ENCODE assay signal across 8 cellular contexts in genomic region chr19:39832341-39833083, GRCh38. TPM values are rescaled to one million over a fixed set of nuclear protein-coding genes. Genes with fewer than 3 reads are reported as not detected.
DNase-seq lines count a peak whose midpoint lies in the region; ATAC-seq and TF ChIP-seq lines count a peak whose summit lies in the region.

No MANE protein-coding gene starts in this region.

- DNase-seq in AG04449 (ENCODE audit: low read depth, low spot score) (no peak), LNCaP clone FGC (ENCODE audit: low read depth) (no peak), naive B cell (no peak), GM10248 (ENCODE audit: extremely low spot score) (no peak), RKO (ENCODE audit: low spot score) (no peak)
- no peak for DNase-seq in stimulated activated CD4-positive, alpha-beta T cell treated with anti-CD3 and anti-CD28 coated beads, Interleukin-12 subunit alpha, Interleukin-12 subunit beta, amount 100 ng/mL, for 4 hours

- intact Hi-C loops in dendritic cell treated with granulocyte-macrophage colony-stimulating factor and Interleukin-4, amounts not matched to agents 40 ng/mL and 50 ng/mL, for 4 days (cut with micrococcal nuclease) = loop anchor here (1.0 to 5.0 kb wide), 2 partner anchors 8 to 140 kb away; partner anchors contain the start of gene PSMC4

- H3K36me3 Mint-ChIP-seq in dendritic cell treated with granulocyte-macrophage colony-stimulating factor and Interleukin-4, amounts not matched to agents 40 ng/mL and 50 ng/mL, for 4 days (ENCODE audit: low read depth) = peaks cover 79% of the 10 kb centered on the region
- H3K36me3 Mint-ChIP-seq in naive B cell = peaks cover 17 to 29% of the 10 kb centered on the region in 2 donors

- peak overlapping the region; percentile 86 for H3K27ac Mint-ChIP-seq in dendritic cell treated with granulocyte-macrophage colony-stimulating factor and Interleukin-4, amounts not matched to agents 40 ng/mL and 50 ng/mL, for 4 days
- H3K27ac Mint-ChIP-seq in naive B cell = peak overlapping the region; percentile 80 to 94 (median 88)

- CTCF ChIA-PET in AG04449 (lab: Yijun Ruan, JAX) (interaction anchor here (1.2 to 2.1 kb wide), 2 partner anchors 10 to 11 kb away, joined by 3 to 40 read pairs; no protein-coding TSS in a partner anchor), GM10248 (lab: Yijun Ruan, JAX) (interaction anchor here (1.8 to 2.2 kb wide), 2 partner anchors 11 to 15 kb away, joined by 6 to 31 read pairs; no protein-coding TSS in a partner anchor)

- peak overlapping the region; percentile 88 for H3K4me3 Mint-ChIP-seq in dendritic cell treated with granulocyte-macrophage colony-stimulating factor and Interleukin-4, amounts not matched to agents 40 ng/mL and 50 ng/mL, for 4 days
- peak overlapping the region; percentile 69 to 91 (median 86) for H3K4me3 Mint-ChIP-seq in naive B cell

- H3K27me3 Mint-ChIP-seq in dendritic cell treated with granulocyte-macrophage colony-stimulating factor and Interleukin-4, amounts not matched to agents 40 ng/mL and 50 ng/mL, for 4 days = no peaks in the 10 kb centered on the region
- no peaks in the 10 kb centered on the region for H3K27me3 Mint-ChIP-seq in naive B cell

- no peak for TF ChIP-seq CTCF in AG04449 (IDR thresholded peaks at IDR 0.05; ENCODE audit: insufficient read depth, low read length, missing control alignments)
- no peak for TF ChIP-seq CTCF in LNCaP clone FGC (IDR thresholded peaks at IDR 0.05; ENCODE audit: control insufficient read depth, extremely low read depth, insufficient read depth)
- no peak for TF ChIP-seq CTCF in GM10248 (IDR thresholded peaks at IDR 0.05; ENCODE audit: control extremely low read depth, extremely low read depth, low read depth, missing control alignments)

- H3K4me3 ChIP-seq in AG04449 (ENCODE audit: low read depth, low read length) = peak overlapping the region; percentile 90
- peak overlapping the region; percentile 95 for H3K4me3 ChIP-seq in LNCaP clone FGC (ENCODE audit: low read depth, low read length)

- POLR2A ChIA-PET in AG04449 (lab: Yijun Ruan, JAX) (no interaction called here), GM10248 (lab: Yijun Ruan, JAX) (no interaction called here)

- peaks cover 47% of the 10 kb centered on the region for H3K4me1 Mint-ChIP-seq in dendritic cell treated with granulocyte-macrophage colony-stimulating factor and Interleukin-4, amounts not matched to agents 40 ng/mL and 50 ng/mL, for 4 days (ENCODE audit: low read depth)
- H3K4me1 Mint-ChIP-seq in naive B cell = peaks cover 34 to 47% (median 40%) of the 10 kb centered on the region in 3 donors

- no peaks in the 10 kb centered on the region for H3K9me3 Mint-ChIP-seq in dendritic cell treated with granulocyte-macrophage colony-stimulating factor and Interleukin-4, amounts not matched to agents 40 ng/mL and 50 ng/mL, for 4 days
- peaks cover 0 to 2% (median 0%) of the 10 kb centered on the region in 7 donors for H3K9me3 Mint-ChIP-seq in naive B cell

- ATAC-seq in naive B cell (ENCODE audit: low read depth in 2 of 2) (no peak), HG02973 (IDR thresholded peaks at IDR 0.05; ENCODE audit: unreplicated experiment) (no peak)

RNA-seq across cellular contexts. Expression of gene DYRK1B, which starts 1.4 kb away (rescaled TPM):
- 10 to 100 TPM in 4 of 6 donors, 1 to 10 TPM in 2; 8.8 to 15.9 (median 10.5) TPM for polyA plus RNA-seq in naive B cell (ENCODE audit: low read depth in 6 of 6)

RNA-seq across cellular contexts. Expression of gene FBL, which starts 13.7 kb away (rescaled TPM):
- 100 to 1,000 TPM; 169 to 203 (median 179) TPM for polyA plus RNA-seq in naive B cell (ENCODE audit: low read depth in 6 of 6)

RNA-seq across cellular contexts. Expression of gene LEUTX, which starts 53.9 kb away (rescaled TPM):
- not detected for polyA plus RNA-seq in naive B cell (ENCODE audit: low read depth in 6 of 6)
